ENCODE assay signal across 8 cellular contexts in genomic region chr1:1400576-1401456, GRCh38. TPM values are rescaled to one million over a fixed set of nuclear protein-coding genes. Genes with fewer than 3 reads are reported as not detected.
DNase-seq lines count a peak whose midpoint lies in the region; ATAC-seq and TF ChIP-seq lines count a peak whose summit lies in the region.

No MANE protein-coding gene starts in this region.

- POLR2A ChIA-PET in activated CD4-positive, alpha-beta T cell treated with anti-CD3 and anti-CD28 coated beads for 36 hours (lab: Charles Lee) = interaction anchor here (0.7 kb wide), 1 partner anchor 171 kb away, joined by 3 read pairs; no protein-coding TSS in a partner anchor
- POLR2A ChIA-PET in activated CD4-positive, alpha-beta memory T cell treated with anti-CD3 and anti-CD28 coated beads for 36 hours (lab: Charles Lee) = interaction anchor here (0.6 to 2.6 kb wide), 2 partner anchors 13 to 26 kb away, joined by 3 to 16 read pairs; partner anchors contain the start of gene AURKAIP1

- peak overlapping the region; percentile 83 for H3K27ac Mint-ChIP-seq in activated CD4-positive, alpha-beta T cell treated with anti-CD3 and anti-CD28 coated beads for 36 hours
- peak overlapping the region; percentile 83 for H3K27ac Mint-ChIP-seq in activated CD4-positive, alpha-beta memory T cell treated with anti-CD3 and anti-CD28 coated beads for 36 hours

- H3K9me3 ChIP-seq in iPS-15b (ENCODE audit: control insufficient read depth, insufficient read depth, low read length) (no peaks in the 10 kb centered on the region), stomach (no peaks in the 10 kb centered on the region)

- peaks cover 58% of the 10 kb centered on the region for H3K4me1 Mint-ChIP-seq in activated CD4-positive, alpha-beta T cell treated with anti-CD3 and anti-CD28 coated beads for 36 hours
- peaks cover 59% of the 10 kb centered on the region for H3K4me1 Mint-ChIP-seq in activated CD4-positive, alpha-beta memory T cell treated with anti-CD3 and anti-CD28 coated beads for 36 hours (ENCODE audit: low read depth)

- peaks cover 12% of the 10 kb centered on the region for H3K4me1 ChIP-seq in iPS-15b (ENCODE audit: control insufficient read depth, insufficient read depth, low read length)
- H3K4me1 ChIP-seq in stomach = peaks cover 31 to 84% (median 69%) of the 10 kb centered on the region in 4 donors

- peak overlapping the region; percentile 84 to 94 (median 90) for H3K27ac ChIP-seq in stomach

- CTCF ChIA-PET in activated CD4-positive, alpha-beta T cell treated with anti-CD3 and anti-CD28 coated beads for 36 hours (lab: Charles Lee) = interaction anchor here (0.6 to 3.1 kb wide), 8 partner anchors 11 to 91 kb away, joined by 3 to 15 read pairs (median 3); partner anchors contain the start of gene AURKAIP1
- CTCF ChIA-PET in activated CD4-positive, alpha-beta memory T cell treated with anti-CD3 and anti-CD28 coated beads for 36 hours (lab: Charles Lee) = interaction anchor here (0.8 to 4.2 kb wide), 5 partner anchors 26 to 104 kb away, joined by 3 to 21 read pairs (median 20); partner anchors contain the start of gene AURKAIP1

- H3K36me3 ChIP-seq in iPS-15b (ENCODE audit: control insufficient read depth, insufficient read depth, low read length) (peaks cover 62% of the 10 kb centered on the region), stomach (peaks cover 60 to 77% (median 74%) of the 10 kb centered on the region in 4 donors)

- H3K36me3 Mint-ChIP-seq in activated CD4-positive, alpha-beta T cell treated with anti-CD3 and anti-CD28 coated beads for 36 hours (ENCODE audit: low read depth) = peaks cover 67% of the 10 kb centered on the region
- H3K36me3 Mint-ChIP-seq in activated CD4-positive, alpha-beta memory T cell treated with anti-CD3 and anti-CD28 coated beads for 36 hours = peaks cover 65% of the 10 kb centered on the region

- H3K4me3 ChIP-seq in iPS-15b (ENCODE audit: low read depth, low read length) = peak overlapping the region; percentile 98
- peak overlapping the region; percentile 87 to 100 (median 99) for H3K4me3 ChIP-seq in stomach

- no peak for TF ChIP-seq POLR2A in stomach (IDR thresholded peaks at IDR 0.05)

- intact Hi-C loops in activated CD4-positive, alpha-beta T cell treated with anti-CD3 and anti-CD28 coated beads for 36 hours (cut with DNase I, micrococcal nuclease) = loop anchor here in 1 of 2 experiments (10.0 kb wide), 1 partner anchor 504 kb away; no protein-coding TSS in a partner anchor
- intact Hi-C loops in activated CD4-positive, alpha-beta memory T cell treated with anti-CD3 and anti-CD28 coated beads for 36 hours (cut with micrococcal nuclease) = loop anchor here (10.0 kb wide), 1 partner anchor 104 kb away; no protein-coding TSS in a partner anchor
- intact Hi-C loops in stomach (cut with DNase I; ENCODE audit: low total_unique reads) = no loop called here

- ATAC-seq in activated CD4-positive, alpha-beta T cell treated with anti-CD3 and anti-CD28 coated beads for 36 hours = no peak

- no peaks in the 10 kb centered on the region for H3K27me3 ChIP-seq in iPS-15b (ENCODE audit: control insufficient read depth, insufficient read depth, low read length)
- no peaks in the 10 kb centered on the region for H3K27me3 ChIP-seq in stomach

- no peak for TF ChIP-seq EP300 in stomach (IDR thresholded peaks at IDR 0.05)

- no peaks in the 10 kb centered on the region for H3K27me3 Mint-ChIP-seq in activated CD4-positive, alpha-beta T cell treated with anti-CD3 and anti-CD28 coated beads for 36 hours
- no peaks in the 10 kb centered on the region for H3K27me3 Mint-ChIP-seq in activated CD4-positive, alpha-beta memory T cell treated with anti-CD3 and anti-CD28 coated beads for 36 hours

- no peak for DNase-seq in activated CD4-positive, alpha-beta T cell treated with anti-CD3 and anti-CD28 coated beads for 36 hours
- no peak for DNase-seq in activated CD4-positive, alpha-beta T cell treated with anti-CD3 and anti-CD28 coated beads for 1 hour
- DNase-seq in activated CD4-positive, alpha-beta memory T cell treated with anti-CD3 and anti-CD28 coated beads for 36 hours = no peak
- no peak for DNase-seq in stomach
- no peak for DNase-seq in stimulated activated CD4-positive, alpha-beta T cell treated with anti-CD3 and anti-CD28 coated beads, Interleukin-4, amount 100 ng/mL, for 1 hour
- no peak for DNase-seq in H4 (ENCODE audit: low spot score)
- no peak for DNase-seq in dermis blood vessel endothelial cell

- WGBS in stomach, 5 donors = 66 to 85% (median 71%) methylated on average over 17 to 22 of the region's 22 CpGs

- no peaks in the 10 kb centered on the region for H3K9me3 Mint-ChIP-seq in activated CD4-positive, alpha-beta T cell treated with anti-CD3 and anti-CD28 coated beads for 36 hours (ENCODE audit: low read depth)
- no peaks in the 10 kb centered on the region for H3K9me3 Mint-ChIP-seq in activated CD4-positive, alpha-beta memory T cell treated with anti-CD3 and anti-CD28 coated beads for 36 hours

- peak overlapping the region; percentile 93 for H3K4me3 Mint-ChIP-seq in activated CD4-positive, alpha-beta T cell treated with anti-CD3 and anti-CD28 coated beads for 36 hours
- peak overlapping the region; percentile 89 for H3K4me3 Mint-ChIP-seq in activated CD4-positive, alpha-beta memory T cell treated with anti-CD3 and anti-CD28 coated beads for 36 hours

- no peak for TF ChIP-seq CTCF in stomach (IDR thresholded peaks at IDR 0.05)

- peak overlapping the region; percentile 97 for H3K9ac ChIP-seq in iPS-15b (ENCODE audit: low read depth, low read length)

RNA-seq across cellular contexts. Expression of gene CCNL2, which starts 1.7 kb away (rescaled TPM):
- total RNA-seq in activated CD4-positive, alpha-beta T cell treated with anti-CD3 and anti-CD28 coated beads for 36 hours = 10 to 100 TPM; 73.6 to 89.7 TPM
- 100 to 1,000 TPM in 1 of 2 experiments, 10 to 100 TPM in 1; 96.0 to 108 TPM for total RNA-seq in activated CD4-positive, alpha-beta memory T cell treated with anti-CD3 and anti-CD28 coated beads for 36 hours
- total RNA-seq in stomach (100 to 1,000 TPM; 265 to 739 (median 422) TPM), dermis blood vessel endothelial cell (71.1 and 183 TPM in 2 replicates)
- 100 to 1,000 TPM in 1 of 3 donors, 10 to 100 TPM in 2; 33.4 to 166 (median 34.7) TPM for polyA plus RNA-seq in stomach
- 46.0 and 49.4 TPM in 2 replicates for total RNA-seq in H4 (2014; rRNA removed; shearing (Covaris generic))

RNA-seq across cellular contexts. Expression of gene MRPL20, which starts 6.3 kb away (rescaled TPM):
- total RNA-seq in activated CD4-positive, alpha-beta T cell treated with anti-CD3 and anti-CD28 coated beads for 36 hours = 100 to 1,000 TPM; 126 to 143 TPM
- 100 to 1,000 TPM; 122 to 123 TPM for total RNA-seq in activated CD4-positive, alpha-beta memory T cell treated with anti-CD3 and anti-CD28 coated beads for 36 hours
- 100 to 1,000 TPM in 2 of 5 donors, 10 to 100 TPM in 3; 53.9 to 116 (median 82.9) TPM for total RNA-seq in stomach
- 100 to 1,000 TPM; 136 to 187 (median 150) TPM for polyA plus RNA-seq in stomach
- 243 and 264 TPM in 2 replicates for total RNA-seq in H4 (2014; rRNA removed; shearing (Covaris generic))
- 98.2 and 102 TPM in 2 replicates for total RNA-seq in dermis blood vessel endothelial cell

RNA-seq across cellular contexts. Expression of gene ANKRD65, which starts 20.3 kb away (rescaled TPM):
- not detected for total RNA-seq in activated CD4-positive, alpha-beta T cell treated with anti-CD3 and anti-CD28 coated beads for 36 hours
- not detected for total RNA-seq in activated CD4-positive, alpha-beta memory T cell treated with anti-CD3 and anti-CD28 coated beads for 36 hours
- total RNA-seq in stomach (10 to 100 TPM in 1 of 5 donors, 1 to 10 TPM in 2, under 1 TPM in 1, not detected in 1; 0.89 to 13.6 (median 4.7) TPM), dermis blood vessel endothelial cell (0.28 and 0.51 TPM in 2 replicates)
- 10 to 100 TPM in 2 of 3 donors, 1 to 10 TPM in 1; 8.7 to 13.5 (median 13.3) TPM for polyA plus RNA-seq in stomach
- total RNA-seq in H4 (2014; rRNA removed; shearing (Covaris generic)) = not detected in 2 replicates

RNA-seq across cellular contexts. Expression of gene AURKAIP1, which starts 25.8 kb away (rescaled TPM):
- 100 to 1,000 TPM in 1 of 2 experiments, 10 to 100 TPM in 1; 89.5 to 117 TPM for total RNA-seq in activated CD4-positive, alpha-beta T cell treated with anti-CD3 and anti-CD28 coated beads for 36 hours
- 100 to 1,000 TPM; 124 to 131 TPM for total RNA-seq in activated CD4-positive, alpha-beta memory T cell treated with anti-CD3 and anti-CD28 coated beads for 36 hours
- total RNA-seq in stomach (100 to 1,000 TPM in 3 of 5 donors, 10 to 100 TPM in 2; 50.9 to 146 (median 104) TPM), dermis blood vessel endothelial cell (80.2 and 106 TPM in 2 replicates)
- 100 to 1,000 TPM; 244 to 281 (median 259) TPM for polyA plus RNA-seq in stomach
- total RNA-seq in H4 (2014; rRNA removed; shearing (Covaris generic)) = 162 and 168 TPM in 2 replicates

RNA-seq across cellular contexts. Expression of gene VWA1, which starts 34.7 kb away (rescaled TPM):
- total RNA-seq in activated CD4-positive, alpha-beta T cell treated with anti-CD3 and anti-CD28 coated beads for 36 hours = under 1 TPM; 0.56 to 0.78 TPM
- under 1 TPM; 0.69 to 0.92 TPM for total RNA-seq in activated CD4-positive, alpha-beta memory T cell treated with anti-CD3 and anti-CD28 coated beads for 36 hours
- total RNA-seq in stomach = 10 to 100 TPM; 11.4 to 37.7 (median 21.1) TPM
- 10 to 100 TPM in 2 of 3 donors, 1 to 10 TPM in 1; 7.6 to 64.8 (median 24.8) TPM for polyA plus RNA-seq in stomach
- 0.04 TPM in 1 of 2 replicates, not detected in the other for total RNA-seq in H4 (2014; rRNA removed; shearing (Covaris generic))
- 12.7 and 45.3 TPM in 2 replicates for total RNA-seq in dermis blood vessel endothelial cell
